Comparison of ENCODE assay signal across 13 cellular contexts in genomic region chr15:74845208-74845568, GRCh38. TPM values are rescaled to one million over a fixed set of nuclear protein-coding genes. Genes with fewer than 3 reads are reported as not detected.
DNase-seq lines count a peak whose midpoint lies in the region; ATAC-seq, FAIRE-seq and TF ChIP-seq lines count a peak whose summit lies in the region.
"Had no signal": no experiment of that assay in that cellular context is flagged by ENCODE, and none has a peak within 500 bp of the region (broad histone marks: within the 10 kb centered on the region; RNA-seq: fewer than 3 reads in every experiment).

No MANE protein-coding gene starts in this region.

- H3K27me3 Mint-ChIP-seq in brain = peaks cover 11% of the 10 kb centered on the region

- no peak overlapping the region for H3K4me2 ChIP-seq in DND-41 (ENCODE audit: insufficient read depth, low read length)

- intact Hi-C loops in heart right ventricle (cut with DNase I) = loop anchor here in 3 of 10 donors (2.0 to 10.0 kb wide), 3 partner anchors 24 to 60 kb away; partner anchors contain the start of genes MPI (in 2 of the 3) and CSK (in 1 of the 3)
- intact Hi-C loops in pancreas (cut with DNase I) = no loop called here

- WGBS in heart right ventricle, 2 donors = 82% methylated on average over 5 of the region's 5 CpGs
- WGBS in pancreas, 2 donors = 79 to 85% methylated on average over 5 of the region's 5 CpGs

- peaks cover 46% of the 10 kb centered on the region for H3K4me1 Mint-ChIP-seq in brain

- H3K9ac ChIP-seq in DND-41 (ENCODE audit: low read depth, low read length) = no peak overlapping the region

- no peak overlapping the region for H3K4me3 ChIP-seq in DND-41 (ENCODE audit: low read depth in 1 of 2, low read length in 2 of 2)
- H3K4me3 ChIP-seq in heart right ventricle = no peak overlapping the region
- no peak overlapping the region for H3K4me3 ChIP-seq in pancreas

- H3K79me2 ChIP-seq in DND-41 (ENCODE audit: insufficient read depth, low read length) = peaks cover 15% of the 10 kb centered on the region

- H3K4me1 ChIP-seq in DND-41 (ENCODE audit: insufficient read depth, low read length) (peaks cover 32% of the 10 kb centered on the region), heart right ventricle (peaks cover 5 to 38% (median 23%) of the 10 kb centered on the region in 9 donors), pancreas (peaks cover 4 to 6% (median 5%) of the 10 kb centered on the region in 3 donors)

- TF ChIP-seq CTCF in DND-41 (IDR thresholded peaks at IDR 0.05; ENCODE audit: borderline replicate concordance, extremely low read depth, low read length, poor library complexity, severe bottlenecking) = no peak
- no peak for TF ChIP-seq CTCF in brain (conservative IDR thresholded peaks at IDR 0.05)
- TF ChIP-seq CTCF in heart right ventricle (IDR thresholded peaks at IDR 0.05) = no peak
- no peak for TF ChIP-seq CTCF in pancreas (IDR thresholded peaks at IDR 0.05)

- no peak overlapping the region for H2AFZ ChIP-seq in DND-41 (ENCODE audit: low read depth, low read length)

- H3K27ac Mint-ChIP-seq in brain = peak overlapping the region in 3 of 5 experiments; percentile 62 to 83 (median 69)
- H3K27ac Mint-ChIP-seq: HFFc6 had no signal

- DNase-seq in DND-41 (no peak), GM19239 (ENCODE audit: insufficient read length, low spot score) (no peak), 8988T (no peak), heart right ventricle (no peak), pancreas (no peak)
- peak; percentile 67 for DNase-seq in activated CD4-positive, alpha-beta T cell treated with anti-CD3 and anti-CD28 coated beads for 48 hours
- peak; percentile 30 for DNase-seq in stimulated activated CD4-positive, alpha-beta T cell treated with anti-CD3 and anti-CD28 coated beads, Interleukin-2, amount 100 ng/mL, for 4 hours (ENCODE audit: low read depth)
- DNase-seq: HFFc6, IMR-90, left colon, NCI-H82 had no signal

- no peak overlapping the region for H3K4me3 Mint-ChIP-seq in brain
- H3K4me3 Mint-ChIP-seq: HFFc6 had no signal

- H3K27ac ChIP-seq in DND-41 (ENCODE audit: low read length) = peak overlapping the region; percentile 40; the same call in 1 of the 2 replicates
- H3K27ac ChIP-seq in heart right ventricle = peak overlapping the region in 1 of 10 donors; percentile 89
- H3K27ac ChIP-seq in pancreas = no peak overlapping the region

- peaks cover 3% of the 10 kb centered on the region; the same call in 1 of the 2 replicates for H4K20me1 ChIP-seq in DND-41 (ENCODE audit: insufficient read depth, low read length)

- H3K36me3 ChIP-seq in DND-41 (ENCODE audit: insufficient read depth, low read length) = peaks cover 52% of the 10 kb centered on the region
- peaks cover 0 to 70% (median 36%) of the 10 kb centered on the region in 9 donors for H3K36me3 ChIP-seq in heart right ventricle
- peaks cover 0 to 20% (median 12%) of the 10 kb centered on the region in 3 donors for H3K36me3 ChIP-seq in pancreas

- ATAC-seq in DND-41 (ENCODE audit: insufficient read depth, low read depth) (no peak), heart right ventricle (no peak), pancreas (no peak)
- ATAC-seq: left colon had no signal

- FAIRE-seq in GM19239 (lab: Jason Lieb, UNC) (no peak), pancreas (lab: Jason Lieb, UNC) (no peak)

- H3K27me3 ChIP-seq in DND-41 (ENCODE audit: insufficient read depth, low read length, poor library complexity) = no peaks in the 10 kb centered on the region
- no peaks in the 10 kb centered on the region for H3K27me3 ChIP-seq in heart right ventricle
- no peaks in the 10 kb centered on the region for H3K27me3 ChIP-seq in pancreas

- no peaks in the 10 kb centered on the region for H3K9me3 Mint-ChIP-seq in brain
- H3K9me3 Mint-ChIP-seq: HFFc6 had no signal

- H3K9me3 ChIP-seq in DND-41 (ENCODE audit: insufficient read depth, low read length, severe bottlenecking) (no peaks in the 10 kb centered on the region), heart right ventricle (no peaks in the 10 kb centered on the region), pancreas (no peaks in the 10 kb centered on the region)

- peaks cover 39% of the 10 kb centered on the region for H3K36me3 Mint-ChIP-seq in brain

RNA-seq across cellular contexts. Expression of gene ULK3, which starts 2.2 kb away (rescaled TPM):
- 25.2 TPM for polyA plus RNA-seq in brain (ENCODE audit: insufficient read depth, low read depth, low replicate concordance)
- 10 to 100 TPM; 21.3 to 44.0 (median 24.7) TPM for total RNA-seq in heart right ventricle
- polyA plus RNA-seq in heart right ventricle = 10 to 100 TPM; 22.5 to 56.3 TPM
- total RNA-seq in pancreas = 10 to 100 TPM; 15.0 to 30.8 (median 19.6) TPM
- 10 to 100 TPM; 60.4 to 83.5 TPM for polyA plus RNA-seq in pancreas

RNA-seq across cellular contexts. Expression of gene CPLX3, which starts 18.8 kb away (rescaled TPM):
- 2.1 TPM for polyA plus RNA-seq in brain (ENCODE audit: insufficient read depth, low read depth, low replicate concordance)
- 1 to 10 TPM in 7 of 10 donors, under 1 TPM in 2, not detected in 1; 0.64 to 6.1 (median 1.3) TPM for total RNA-seq in heart right ventricle
- 10 to 100 TPM in 1 of 2 donors, under 1 TPM in 1; 0.04 to 14.6 TPM for polyA plus RNA-seq in heart right ventricle
- total RNA-seq in pancreas = not detected
- under 1 TPM in 1 of 2 donors, not detected in 1; 0.09 TPM for polyA plus RNA-seq in pancreas
- total RNA-seq: epithelial cell of proximal tubule, IMR-90 had no signal
- polyA plus RNA-seq: IMR-90 had no signal

RNA-seq across cellular contexts. Expression of gene SCAMP2, which starts 28.0 kb away (rescaled TPM):
- 70.3 TPM for polyA plus RNA-seq in brain (ENCODE audit: insufficient read depth, low read depth, low replicate concordance)
- total RNA-seq in heart right ventricle = 10 to 100 TPM; 28.0 to 64.3 (median 39.1) TPM
- 10 to 100 TPM; 30.9 to 76.7 TPM for polyA plus RNA-seq in heart right ventricle
- total RNA-seq in pancreas = 10 to 100 TPM; 33.3 to 49.0 (median 34.3) TPM
- polyA plus RNA-seq in pancreas = 10 to 100 TPM; 21.4 to 31.7 TPM

RNA-seq across cellular contexts. Expression of gene LMAN1L, which starts 32.6 kb away (rescaled TPM):
- polyA plus RNA-seq in brain (ENCODE audit: insufficient read depth, low read depth, low replicate concordance) (not detected), heart right ventricle (10 to 100 TPM in 1 of 2 donors, under 1 TPM in 1; 0.03 to 18.4 TPM), pancreas (not detected)
- total RNA-seq in heart right ventricle (10 to 100 TPM in 4 of 10 donors, 1 to 10 TPM in 6; 6.3 to 47.4 (median 9.0) TPM), pancreas (under 1 TPM in 1 of 6 donors, not detected in 5; 0.14 TPM)
- total RNA-seq: epithelial cell of proximal tubule, HFFc6, IMR-90 had no signal
- polyA plus RNA-seq: IMR-90 had no signal

RNA-seq across cellular contexts. Expression of gene MPI, which starts 44.7 kb away (rescaled TPM):
- polyA plus RNA-seq in brain (ENCODE audit: insufficient read depth, low read depth, low replicate concordance) (64.7 TPM), heart right ventricle (10 to 100 TPM; 24.4 to 34.3 TPM), pancreas (10 to 100 TPM; 15.9 to 19.1 TPM)
- total RNA-seq in heart right ventricle (10 to 100 TPM; 39.3 to 86.4 (median 57.4) TPM), pancreas (10 to 100 TPM; 14.5 to 23.2 (median 22.3) TPM)

Comparison
In these comparisons a context has a peak if more than half of its experiments do, and no peak if none do; other contexts are left out.
1. DNase-seq: peak in activated CD4-positive, alpha-beta T cell treated with anti-CD3 and anti-CD28 coated beads for 48 hours (single experiment) and stimulated activated CD4-positive, alpha-beta T cell treated with anti-CD3 and anti-CD28 coated beads, Interleukin-2, amount 100 ng/mL, for 4 hours (single experiment); none in DND-41 (single experiment), GM19239 (single experiment), 8988T (single experiment), heart right ventricle (0 of 2) and pancreas (0 of 6).